Comparison of ENCODE assay signal across 16 cellular contexts in genomic region chr16:64455275-64455674, GRCh38.
A peak's percentile ranks its signal among the peaks of the same experiment; 100 is the strongest.
DNase-seq lines count a peak whose midpoint lies in the region; ATAC-seq and TF ChIP-seq lines count a peak whose summit lies in the region.
"Had no signal": no experiment of that assay in that cellular context is flagged by ENCODE, and none has a peak within 500 bp of the region (broad histone marks: within the 10 kb centered on the region; RNA-seq: fewer than 3 reads in every experiment).

No MANE protein-coding gene starts in this region.

- ATAC-seq in PC-3 = peak; percentile 91
- ATAC-seq in stimulated activated effector memory CD8-positive, alpha-beta T cell treated with anti-CD3 and anti-CD28 coated beads, Interleukin-12 subunit alpha, Interleukin-12 subunit beta, amount 100 ng/mL, for 72 hours = no peak
- ATAC-seq in GM21367 (IDR thresholded peaks at IDR 0.05; ENCODE audit: unreplicated experiment) = no peak
- ATAC-seq: gastrocnemius medialis had no signal

- H3K9me2 ChIP-seq in PC-3 (replicated peaks; ENCODE audit: low read length) = no peaks in the 10 kb centered on the region

- no TSS peak for BruUV-seq in MCF 10A (replicated peaks; lab: Mats Ljungman, UMichigan)
- no TSS peak for BruUV-seq in mammary epithelial cell (replicated peaks; lab: Mats Ljungman, UMichigan)
- BruUV-seq in PC-3 (replicated peaks; lab: Mats Ljungman, UMichigan) = no TSS peak

- no peaks in the 10 kb centered on the region for H3K27me3 ChIP-seq in mammary epithelial cell (ENCODE audit: insufficient read depth, low read length)
- H3K27me3 ChIP-seq in PC-3 (ENCODE audit: low read length) = no peaks in the 10 kb centered on the region
- H3K27me3 ChIP-seq: gastrocnemius medialis had no signal

- H3K9me3 Mint-ChIP-seq in MCF 10A (ENCODE audit: unreplicated experiment) (peaks cover under 1% of the 10 kb centered on the region), osteocyte (ENCODE audit: unreplicated experiment) (no peaks in the 10 kb centered on the region)
- H3K9me3 Mint-ChIP-seq in stimulated activated effector memory CD8-positive, alpha-beta T cell treated with anti-CD3 and anti-CD28 coated beads, Interleukin-12 subunit alpha, Interleukin-12 subunit beta, amount 100 ng/mL, for 72 hours = peaks cover 9% of the 10 kb centered on the region

- H3K4me1 ChIP-seq in mammary epithelial cell (ENCODE audit: insufficient read depth, low read length) = no peaks in the 10 kb centered on the region
- peaks cover 27% of the 10 kb centered on the region for H3K4me1 ChIP-seq in PC-3 (ENCODE audit: insufficient read depth, low read length)
- H3K4me1 ChIP-seq: gastrocnemius medialis, prostate gland had no signal

- peak; percentile 23 for DNase-seq in MCF 10A (ENCODE audit: unreplicated experiment)
- no peak for DNase-seq in mammary epithelial cell
- DNase-seq in PC-3 = peak; percentile 76
- peak; percentile 37 for DNase-seq in fibroblast of gingiva (ENCODE audit: low read depth)
- no peak for DNase-seq in osteocyte (ENCODE audit: extremely low spot score, unreplicated experiment)
- no peak for DNase-seq in C1 segment of cervical spinal cord (lab: John Stamatoyannopoulos, UW)
- DNase-seq in stimulated activated effector memory CD8-positive, alpha-beta T cell treated with anti-CD3 and anti-CD28 coated beads, Interleukin-12 subunit alpha, Interleukin-12 subunit beta, amount 100 ng/mL, for 72 hours (ENCODE audit: low spot score in 2 of 2) = no peak
- DNase-seq: activated B cell treated with CpG ODN at 0.5 μM for 24 hours; activated T-cell treated with anti-CD3 and anti-CD28 coated beads, Interleukin-2, amount 50 U/mL, for 48 hours; central memory CD4-positive, alpha-beta T cell; gastrocnemius medialis; NCI-H2171; SIG-M5 had no signal

- H3F3A ChIP-seq in PC-3 (ENCODE audit: low read length, unreplicated experiment) = no peaks in the 10 kb centered on the region

- H3K27me3 Mint-ChIP-seq in MCF 10A (ENCODE audit: insufficient read depth, unreplicated experiment) (no peaks in the 10 kb centered on the region), osteocyte (ENCODE audit: unreplicated experiment) (no peaks in the 10 kb centered on the region)
- H3K27me3 Mint-ChIP-seq: activated B cell treated with CpG ODN at 0.5 μM for 24 hours, B cell had no signal

- no peak overlapping the region for H3K27ac ChIP-seq in mammary epithelial cell (ENCODE audit: insufficient read depth, low read depth, low read length)
- no peak overlapping the region for H3K27ac ChIP-seq in PC-3 (ENCODE audit: low read length)
- H3K27ac ChIP-seq: gastrocnemius medialis, prostate gland had no signal

- peaks cover 6% of the 10 kb centered on the region for H3K36me3 Mint-ChIP-seq in MCF 10A (ENCODE audit: insufficient read depth, unreplicated experiment)
- H3K36me3 Mint-ChIP-seq in osteocyte (ENCODE audit: unreplicated experiment) = peaks cover 2% of the 10 kb centered on the region
- no peaks in the 10 kb centered on the region for H3K36me3 Mint-ChIP-seq in stimulated activated effector memory CD8-positive, alpha-beta T cell treated with anti-CD3 and anti-CD28 coated beads, Interleukin-12 subunit alpha, Interleukin-12 subunit beta, amount 100 ng/mL, for 72 hours

- CTCF ChIA-PET in MCF 10A (lab: Yijun Ruan, JAX) (interaction anchor here (0.7 to 1.7 kb wide), 5 partner anchors 8 to 663 kb away, joined by 3 to 9 read pairs (median 3); no protein-coding TSS in a partner anchor), mammary epithelial cell (lab: Charles Lee; ENCODE audit: low non-redundant PET) (no interaction called here), PC-3 (lab: Charles Lee) (interaction anchor here (0.7 kb wide), 1 partner anchor 231 kb away, joined by 3 read pairs; no protein-coding TSS in a partner anchor)

- H3K4me1 Mint-ChIP-seq in MCF 10A (ENCODE audit: insufficient read depth, unreplicated experiment) (peaks cover under 1% of the 10 kb centered on the region), osteocyte (ENCODE audit: unreplicated experiment) (peaks cover 29% of the 10 kb centered on the region)
- no peaks in the 10 kb centered on the region for H3K4me1 Mint-ChIP-seq in stimulated activated effector memory CD8-positive, alpha-beta T cell treated with anti-CD3 and anti-CD28 coated beads, Interleukin-12 subunit alpha, Interleukin-12 subunit beta, amount 100 ng/mL, for 72 hours
- H3K4me1 Mint-ChIP-seq: activated B cell treated with CpG ODN at 0.5 μM for 24 hours, B cell had no signal

- dilution Hi-C loops in mammary epithelial cell (cut with HindIII; ENCODE audit: low sequenced_read_pairs) = no loop called here

- H3K9ac ChIP-seq in mammary epithelial cell (ENCODE audit: insufficient read depth, low read length) (no peak overlapping the region), PC-3 (ENCODE audit: low read length) (no peak overlapping the region)

- TF ChIP-seq CTCF in MCF 10A (IDR thresholded peaks at IDR 0.05; ENCODE audit: unreplicated experiment) (peak; percentile 23), mammary epithelial cell (conservative IDR thresholded peaks at IDR 0.05 in 1 of 2, IDR thresholded peaks at IDR 0.05 in 1 of 2; ENCODE audit: extremely low read depth in 1 of 2, insufficient read depth in 1 of 2, low read depth in 1 of 2, low read length in 2 of 2) (peak in 1 of 2 donors; percentile 6), PC-3 (conservative IDR thresholded peaks at IDR 0.05; ENCODE audit: low read depth, low read length) (peak; percentile 67), osteocyte (IDR thresholded peaks at IDR 0.05) (peak; percentile 66)

- intact Hi-C loops in MCF 10A (cut with micrococcal nuclease) (loop anchor here (1.0 to 2.0 kb wide), 3 partner anchors 366 to 1094 kb away; no protein-coding TSS in a partner anchor), mammary epithelial cell (cut with micrococcal nuclease) (loop anchor here (10.0 kb wide), 1 partner anchor 370 kb away; no protein-coding TSS in a partner anchor), PC-3 (cut with micrococcal nuclease) (loop anchor here (1.0 to 10.0 kb wide), 2 partner anchors 90 to 366 kb away; no protein-coding TSS in a partner anchor)

- no peak overlapping the region for H2AFZ ChIP-seq in mammary epithelial cell (ENCODE audit: low read depth, low read length)
- H2AFZ ChIP-seq in PC-3 (ENCODE audit: low read length) = no peak overlapping the region

- H3K4me2 ChIP-seq in mammary epithelial cell (ENCODE audit: insufficient read depth, low read depth, low read length) (no peak overlapping the region), PC-3 (ENCODE audit: low read length) (peak overlapping the region; percentile 7; the same call in 1 of the 2 replicates)

- WGBS in mammary epithelial cell (ENCODE audit: low coverage, missing lambda C conversion rate) = 85% methylated on average over 1 of the region's 1 CpG

- POLR2A ChIA-PET in MCF 10A (lab: Yijun Ruan, JAX) (no interaction called here), PC-3 (lab: Charles Lee; ENCODE audit: unreplicated experiment) (no interaction called here)

- in situ Hi-C loops in mammary epithelial cell (cut with MboI; ENCODE audit: low sequenced_read_pairs in 2 of 2) = no loop called here

- H3K27ac Mint-ChIP-seq in MCF 10A (ENCODE audit: low read depth, unreplicated experiment) (no peak overlapping the region), osteocyte (ENCODE audit: unreplicated experiment) (no peak overlapping the region)
- H3K27ac Mint-ChIP-seq in stimulated activated effector memory CD8-positive, alpha-beta T cell treated with anti-CD3 and anti-CD28 coated beads, Interleukin-12 subunit alpha, Interleukin-12 subunit beta, amount 100 ng/mL, for 72 hours = no peak overlapping the region
- H3K27ac Mint-ChIP-seq: activated B cell treated with CpG ODN at 0.5 μM for 24 hours, B cell had no signal

- H4K20me1 ChIP-seq in mammary epithelial cell (ENCODE audit: insufficient read depth, low read length) (no peaks in the 10 kb centered on the region), PC-3 (ENCODE audit: low read length) (no peaks in the 10 kb centered on the region)

- no peak overlapping the region for H3K4me3 Mint-ChIP-seq in MCF 10A (ENCODE audit: unreplicated experiment)
- no peak overlapping the region for H3K4me3 Mint-ChIP-seq in osteocyte (ENCODE audit: unreplicated experiment)
- H3K4me3 Mint-ChIP-seq in stimulated activated effector memory CD8-positive, alpha-beta T cell treated with anti-CD3 and anti-CD28 coated beads, Interleukin-12 subunit alpha, Interleukin-12 subunit beta, amount 100 ng/mL, for 72 hours = no peak overlapping the region
- H3K4me3 Mint-ChIP-seq: activated B cell treated with CpG ODN at 0.5 μM for 24 hours, B cell had no signal

- H3K36me3 ChIP-seq in mammary epithelial cell (ENCODE audit: insufficient read depth, low read length) (no peaks in the 10 kb centered on the region), PC-3 (ENCODE audit: low read depth, low read length) (no peaks in the 10 kb centered on the region)
- H3K36me3 ChIP-seq: gastrocnemius medialis, prostate gland had no signal

- H3K9me3 ChIP-seq in mammary epithelial cell (replicated peaks; ENCODE audit: insufficient read depth, low read length) = no peaks in the 10 kb centered on the region
- no peaks in the 10 kb centered on the region for H3K9me3 ChIP-seq in PC-3 (ENCODE audit: low read length)
- H3K9me3 ChIP-seq: gastrocnemius medialis, prostate gland had no signal

- H3K4me3 ChIP-seq in mammary epithelial cell (replicated peaks in 1 of 3; ENCODE audit: insufficient read depth in 1 of 3, low read depth in 2 of 3, low read length in 3 of 3) (no peak overlapping the region), PC-3 (ENCODE audit: low read length) (no peak overlapping the region)
- H3K4me3 ChIP-seq: gastrocnemius medialis, prostate gland had no signal

- H3K79me2 ChIP-seq in mammary epithelial cell (ENCODE audit: insufficient read depth, low read length) = no peaks in the 10 kb centered on the region
- no peaks in the 10 kb centered on the region for H3K79me2 ChIP-seq in PC-3 (ENCODE audit: low read length)

Comparison
In these comparisons a context has a peak if more than half of its experiments do, and no peak if none do; other contexts are left out.
1. DNase-seq: peak in MCF 10A (single experiment), PC-3 (single experiment) and fibroblast of gingiva (single experiment); none in mammary epithelial cell (single experiment), osteocyte (single experiment), C1 segment of cervical spinal cord (0 of 14) and stimulated activated effector memory CD8-positive, alpha-beta T cell treated with anti-CD3 and anti-CD28 coated beads, Interleukin-12 subunit alpha, Interleukin-12 subunit beta, amount 100 ng/mL, for 72 hours (0 of 2).